In the genomic region with DNA sequence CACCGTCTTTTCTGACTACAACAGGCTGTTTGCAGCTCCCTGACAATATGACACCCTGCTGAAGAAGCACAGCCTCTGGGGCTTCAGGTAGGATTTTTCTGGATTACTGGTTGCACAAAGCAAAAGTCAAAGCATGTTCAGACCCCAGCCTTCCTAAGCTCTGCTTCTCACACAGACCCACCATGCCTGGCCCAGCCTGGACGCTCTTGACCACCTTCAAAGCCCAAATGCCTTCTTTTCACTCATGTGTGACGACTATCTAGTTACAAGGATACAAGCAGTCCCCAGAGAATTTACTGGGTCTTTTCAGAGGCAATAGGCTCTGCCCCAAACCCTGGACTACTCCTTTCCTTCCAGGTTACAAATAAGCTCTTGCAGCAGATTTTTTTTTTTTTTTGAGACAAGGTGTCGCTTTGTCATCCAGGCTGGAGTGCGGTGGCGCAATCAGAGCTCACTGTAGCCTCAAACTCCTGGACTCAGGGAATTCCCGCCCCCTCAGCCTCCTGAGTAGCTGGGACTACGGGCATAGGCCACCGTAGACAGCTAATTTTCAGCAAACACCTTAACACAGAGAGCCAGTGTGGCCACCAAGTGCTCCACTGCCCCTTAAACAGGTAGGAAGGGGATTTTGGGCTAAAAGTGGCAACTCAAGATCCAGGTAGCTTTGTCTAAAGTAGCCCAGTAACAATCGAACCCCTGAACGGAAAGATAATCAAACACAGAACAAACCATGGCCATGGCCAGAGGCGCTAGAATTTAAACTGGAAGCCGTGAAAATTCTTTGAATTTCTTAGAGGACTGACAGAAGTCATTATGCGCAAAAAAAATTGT, we compare ENCODE assay signal across 9 cellular contexts. TPM values are rescaled to one million over a fixed set of nuclear protein-coding genes. Genes with fewer than 3 reads are reported as not detected.
DNase-seq lines count a peak whose midpoint lies in the region; ATAC-seq lines count a peak whose summit lies in the region.
"Had no signal": no experiment of that assay in that cellular context is flagged by ENCODE, and none has a peak within 500 bp of the region (broad histone marks: within the 10 kb centered on the region; RNA-seq: fewer than 3 reads in every experiment).

No MANE protein-coding gene starts in this region.

- H3K36me3 Mint-ChIP-seq in activated naive CD4-positive, alpha-beta T cell treated with anti-CD3 and anti-CD28 coated beads, Interleukin-2, amount 50 U/mL, for 72 hours, result no peaks in the 10 kb centered on the region

- no peaks in the 10 kb centered on the region for H3K9me3 Mint-ChIP-seq in activated naive CD4-positive, alpha-beta T cell treated with anti-CD3 and anti-CD28 coated beads, Interleukin-2, amount 50 U/mL, for 72 hours

- H3K36me3 ChIP-seq in HUES6 (ENCODE audit: control insufficient read depth, insufficient read depth, low read length), result no peaks in the 10 kb centered on the region

- H3K9ac ChIP-seq in HUES6 (ENCODE audit: low read length), result no peak overlapping the region

- DNase-seq in amniotic epithelial cell (ENCODE audit: low read depth) (peak; percentile 65), right cardiac atrium (peak in 2 of 3 donors; percentile 37 to 71), retina (peak; percentile 30), Ammon's horn (ENCODE audit: low spot score) (no peak), NCI-H2171 (lab: John Stamatoyannopoulos, UW) (no peak)
- no peak for DNase-seq in activated naive CD4-positive, alpha-beta T cell treated with anti-CD3 and anti-CD28 coated beads, Interleukin-2, amount 50 U/mL, for 72 hours (ENCODE audit: low spot score in 2 of 2)

- no peaks in the 10 kb centered on the region for H3K9me3 ChIP-seq in HUES6 (ENCODE audit: control insufficient read depth, insufficient read depth, low read depth, low read length)
- no peaks in the 10 kb centered on the region for H3K9me3 ChIP-seq in right cardiac atrium (ENCODE audit: control insufficient read depth, low read length)

- 61% methylated on average over 14 of the region's 14 CpGs for WGBS in right cardiac atrium

- peaks cover 39% of the 10 kb centered on the region for H3K4me1 ChIP-seq in HUES6 (ENCODE audit: control insufficient read depth, insufficient read depth, low read length)
- H3K4me1 ChIP-seq in right cardiac atrium (ENCODE audit: control insufficient read depth, insufficient read depth, low read length), result peaks cover 8% of the 10 kb centered on the region

- H3K27ac ChIP-seq in HUES6 (ENCODE audit: low read depth, low read length) (peak overlapping the region; percentile 0; the same call in 1 of the 2 replicates), right cardiac atrium (ENCODE audit: low read length) (peak overlapping the region; percentile 40)

- intact Hi-C loops in right cardiac atrium (cut with DNase I), result no loop called here

- H3K27ac Mint-ChIP-seq in activated naive CD4-positive, alpha-beta T cell treated with anti-CD3 and anti-CD28 coated beads, Interleukin-2, amount 50 U/mL, for 72 hours, result no peak overlapping the region

- no peaks in the 10 kb centered on the region for H3K27me3 ChIP-seq in HUES6 (ENCODE audit: control insufficient read depth, insufficient read depth, low read length)
- no peaks in the 10 kb centered on the region for H3K27me3 ChIP-seq in right cardiac atrium (ENCODE audit: control insufficient read depth, insufficient read depth)

- no peak overlapping the region for H3K4me3 ChIP-seq in HUES6 (ENCODE audit: low read depth, low read length)
- no peak overlapping the region for H3K4me3 ChIP-seq in right cardiac atrium (ENCODE audit: low read length)
- H3K4me3 ChIP-seq: skin epidermis had no signal

- ATAC-seq in right cardiac atrium (peak; percentile 29 to 51), GM18511 (IDR thresholded peaks at IDR 0.05; ENCODE audit: unreplicated experiment) (no peak)
- no peak for ATAC-seq in activated naive CD4-positive, alpha-beta T cell treated with anti-CD3 and anti-CD28 coated beads, Interleukin-2, amount 50 U/mL, for 72 hours

RNA-seq across cellular contexts. Expression of a gene that starts 16.2 kb away (rescaled TPM):
- 100 to 1,000 TPM; 254 to 374 (median 287) TPM for total RNA-seq in right cardiac atrium
- 106 TPM for polyA plus RNA-seq in right cardiac atrium
- total RNA-seq in activated naive CD4-positive, alpha-beta T cell treated with anti-CD3 and anti-CD28 coated beads, Interleukin-2, amount 50 U/mL, for 72 hours, result 10 to 100 TPM in 1 of 2 donors, 1 to 10 TPM in 1; 7.4 to 12.4 TPM

Comparison
In these comparisons a context has a peak if more than half of its experiments do, and no peak if none do; other contexts are left out.
1. DNase-seq: peak in amniotic epithelial cell (single experiment), right cardiac atrium (2 of 3) and retina (single experiment); none in Ammon's horn (single experiment), NCI-H2171 (single experiment) and activated naive CD4-positive, alpha-beta T cell treated with anti-CD3 and anti-CD28 coated beads, Interleukin-2, amount 50 U/mL, for 72 hours (0 of 2).
2. ATAC-seq: peak in right cardiac atrium (2 of 2); none in GM18511 (single experiment) and activated naive CD4-positive, alpha-beta T cell treated with anti-CD3 and anti-CD28 coated beads, Interleukin-2, amount 50 U/mL, for 72 hours (0 of 2).
3. RNA of a gene that starts 16.2 kb away (total RNA-seq): 254 to 374 TPM in right cardiac atrium; 7.4 to 12.4 TPM in activated naive CD4-positive, alpha-beta T cell treated with anti-CD3 and anti-CD28 coated beads, Interleukin-2, amount 50 U/mL, for 72 hours; every median in the first group is over 10 times any median in the second.